ENCODE assay signal across 8 cellular contexts in genomic region chr9:132446887-132447286, GRCh38. TPM values are rescaled to one million over a fixed set of nuclear protein-coding genes. Genes with fewer than 3 reads are reported as not detected.
"Had no signal": no experiment of that assay in that cellular context is flagged by ENCODE, and none has a peak within 500 bp of the region (broad histone marks: within the 10 kb centered on the region; RNA-seq: fewer than 3 reads in every experiment).

No MANE protein-coding gene starts in this region.

- H3K4me2 ChIP-seq: KMS-11 had no signal

- H3K27ac ChIP-seq: HL-60, KMS-11 had no signal

- DNase-seq: GOT3, HCEC 1CT, IMR-90, KBM-7 had no signal

- FAIRE-seq: H54 had no signal

- H3K9ac ChIP-seq: KMS-11 had no signal

RNA-seq across cellular contexts. Expression of gene CFAP77, which starts 36.9 kb away (rescaled TPM):
- total RNA-seq: HT1080, IMR-90 had no signal
- polyA plus RNA-seq: IMR-90 had no signal
